Comparison of ENCODE assay signal across 23 cellular contexts in genomic region chr14:72917420-72917819, GRCh38. TPM values are rescaled to one million over a fixed set of nuclear protein-coding genes. Genes with fewer than 3 reads are reported as not detected.
DNase-seq lines count a peak whose midpoint lies in the region; ATAC-seq and TF ChIP-seq lines count a peak whose summit lies in the region.
"Had no signal": no experiment of that assay in that cellular context is flagged by ENCODE, and none has a peak within 500 bp of the region (broad histone marks: within the 10 kb centered on the region; RNA-seq: fewer than 3 reads in every experiment).

No MANE protein-coding gene starts in this region.

- no peaks in the 10 kb centered on the region for H3K27me3 ChIP-seq in ascending aorta
- peaks cover 0 to 15% (median 0%) of the 10 kb centered on the region in 3 experiments for H3K27me3 ChIP-seq in neuronal stem cell (ENCODE audit: control insufficient read depth in 3 of 3, insufficient read depth in 3 of 3, low read depth in 1 of 3, low read length in 3 of 3)
- H3K27me3 ChIP-seq: MG63 had no signal

- H3K79me1 ChIP-seq in neuronal stem cell (ENCODE audit: low read depth, low read length): no peaks in the 10 kb centered on the region

- H3K4me1 Mint-ChIP-seq in stimulated activated naive B cell treated with anti-CD40 and anti-IgM and Interleukin-4, amounts not matched to agents 10 μg/mL and 1 μg/mL and 100 μg/mL, for 72 hours: no peaks in the 10 kb centered on the region

- H4K8ac ChIP-seq in neuronal stem cell (ENCODE audit: low read depth, low read length): no peak overlapping the region

- H3K4me2 ChIP-seq in neuronal stem cell (ENCODE audit: insufficient read depth, low read length, poor library complexity, severe bottlenecking): no peak overlapping the region
- H3K4me2 ChIP-seq: PC-9 had no signal

- no peaks in the 10 kb centered on the region for H3K36me3 Mint-ChIP-seq in stimulated activated naive B cell treated with anti-CD40 and anti-IgM and Interleukin-4, amounts not matched to agents 10 μg/mL and 1 μg/mL and 100 μg/mL, for 72 hours

- no peak for DNase-seq in ascending aorta (ENCODE audit: low spot score in 2 of 2)
- DNase-seq in fibroblast of villous mesenchyme (ENCODE audit: low read depth): peak; percentile 30
- no peak for DNase-seq in neuronal stem cell (ENCODE audit: low spot score)
- no peak for DNase-seq in NCI-H446 (lab: John Stamatoyannopoulos, UW)
- no peak for DNase-seq in stimulated activated naive B cell treated with anti-CD40 and anti-IgM and Interleukin-4, amounts not matched to agents 10 μg/mL and 1 μg/mL and 100 μg/mL, for 72 hours
- no peak for DNase-seq in AML-193 (lab: John Stamatoyannopoulos, UW)
- DNase-seq: ACHN, H7, HFFc6, Kasumi-1, MG63, NCI-H1092 treated with DMSO at 0.1 percent for 48 hours, NCI-H146, NCI-H2081, NCI-H2171 treated with DMSO at 0.1 percent for 48 hours, NCI-H510A, PC-9, SIG-M5 had no signal

- peaks cover 26 to 36% of the 10 kb centered on the region in 2 donors for H3K27me3 Mint-ChIP-seq in stimulated activated naive B cell treated with anti-CD40 and anti-IgM and Interleukin-4, amounts not matched to agents 10 μg/mL and 1 μg/mL and 100 μg/mL, for 72 hours

- H3K9me3 ChIP-seq in ascending aorta (no peaks in the 10 kb centered on the region), neuronal stem cell (replicated peaks in 1 of 2; ENCODE audit: control insufficient read depth in 2 of 2, insufficient read depth in 1 of 2, low read depth in 1 of 2, low read length in 2 of 2) (no peaks in the 10 kb centered on the region)
- H3K9me3 ChIP-seq: MG63 had no signal

- no peak overlapping the region for H3K14ac ChIP-seq in neuronal stem cell (ENCODE audit: low read length)

- H2BK5ac ChIP-seq in neuronal stem cell (ENCODE audit: low read length): no peak overlapping the region

- H3K4me3 ChIP-seq in ascending aorta (no peak overlapping the region), fibroblast of villous mesenchyme (ENCODE audit: low read depth, low read length) (no peak overlapping the region), neuronal stem cell (ENCODE audit: low read length in 2 of 2) (no peak overlapping the region)
- H3K4me3 ChIP-seq: MG63, PC-9 had no signal

- H3K9ac ChIP-seq in neuronal stem cell (ENCODE audit: low read depth, low read length, poor library complexity): no peak overlapping the region

- no peak overlapping the region for H2AK5ac ChIP-seq in neuronal stem cell (ENCODE audit: low read depth, low read length)

- no peak overlapping the region for H3K4ac ChIP-seq in neuronal stem cell (ENCODE audit: low read length)

- no peak overlapping the region for H2BK15ac ChIP-seq in neuronal stem cell (ENCODE audit: low read length)

- H3K4me3 Mint-ChIP-seq in stimulated activated naive B cell treated with anti-CD40 and anti-IgM and Interleukin-4, amounts not matched to agents 10 μg/mL and 1 μg/mL and 100 μg/mL, for 72 hours: no peak overlapping the region
- H3K4me3 Mint-ChIP-seq: HFFc6 had no signal

- H2AFZ ChIP-seq in neuronal stem cell (ENCODE audit: low read length): peak overlapping the region; percentile 46
- H2AFZ ChIP-seq: PC-9 had no signal

- WGBS in neuronal stem cell (ENCODE audit: extremely low coverage in 2 of 2, insufficient read length in 2 of 2, insufficient replicate concordance in 1 of 2), 2 donors: no CpG with 5 or more reads among the region's 5 CpGs

- H3K36me3 ChIP-seq in ascending aorta: no peaks in the 10 kb centered on the region
- no peaks in the 10 kb centered on the region for H3K36me3 ChIP-seq in neuronal stem cell (replicated peaks in 1 of 2; ENCODE audit: control insufficient read depth in 2 of 2, insufficient read depth in 2 of 2, low read length in 2 of 2)
- H3K36me3 ChIP-seq: MG63 had no signal

- H2BK120ac ChIP-seq in neuronal stem cell (ENCODE audit: low read depth, low read length): no peak overlapping the region

- H3K4me1 ChIP-seq in ascending aorta: peaks cover 0 to 5% of the 10 kb centered on the region in 2 donors
- H3K4me1 ChIP-seq in neuronal stem cell (ENCODE audit: control insufficient read depth in 2 of 2, insufficient read depth in 1 of 2, low read depth in 1 of 2, low read length in 2 of 2): no peaks in the 10 kb centered on the region

- H3K27ac ChIP-seq in ascending aorta (peak overlapping the region; percentile 47 to 79), neuronal stem cell (replicated peaks; ENCODE audit: low read length) (no peak overlapping the region)
- H3K27ac ChIP-seq: C4-2B, HL-60, PC-9, RWPE1 had no signal

- H3K18ac ChIP-seq in neuronal stem cell (ENCODE audit: low read length): no peak overlapping the region

- no peak overlapping the region for H2BK12ac ChIP-seq in neuronal stem cell (ENCODE audit: low read length)

- H3K23ac ChIP-seq in neuronal stem cell (ENCODE audit: low read depth, low read length, poor library complexity): no peak overlapping the region

- TF ChIP-seq CTCF in ascending aorta (IDR thresholded peaks at IDR 0.05) (no peak), fibroblast of villous mesenchyme (IDR thresholded peaks at IDR 0.05; ENCODE audit: insufficient read depth, low read depth, low read length) (no peak)

- ATAC-seq in stimulated activated naive B cell treated with anti-CD40 and anti-IgM and Interleukin-4, amounts not matched to agents 10 μg/mL and 1 μg/mL and 100 μg/mL, for 72 hours (replicated peaks): no peak
- ATAC-seq in HG03175 (IDR thresholded peaks at IDR 0.05; ENCODE audit: unreplicated experiment): no peak
- ATAC-seq: SK-N-SH treated with all-trans-retinoic acid at 6 μM for 48 hours had no signal

- intact Hi-C loops in ascending aorta (cut with DNase I): no loop called here

- no peak overlapping the region for H4K91ac ChIP-seq in neuronal stem cell (ENCODE audit: low read depth, low read length, poor library complexity)

- no peaks in the 10 kb centered on the region for H3K9me3 Mint-ChIP-seq in stimulated activated naive B cell treated with anti-CD40 and anti-IgM and Interleukin-4, amounts not matched to agents 10 μg/mL and 1 μg/mL and 100 μg/mL, for 72 hours
- H3K9me3 Mint-ChIP-seq: HFFc6 had no signal

- no peak overlapping the region for H3K27ac Mint-ChIP-seq in stimulated activated naive B cell treated with anti-CD40 and anti-IgM and Interleukin-4, amounts not matched to agents 10 μg/mL and 1 μg/mL and 100 μg/mL, for 72 hours
- H3K27ac Mint-ChIP-seq: HFFc6 had no signal

RNA-seq across cellular contexts. Expression of gene DCAF4, which starts 8.8 kb away (rescaled TPM):
- total RNA-seq in ascending aorta (0.64 TPM), fibroblast of villous mesenchyme (12.5 and 14.8 TPM in 2 replicates)
- 9.9 TPM for polyA plus RNA-seq in neuronal stem cell (2013, experiment 1 of 2)
- polyA plus RNA-seq in neuronal stem cell (2013, experiment 2 of 2): 9.8 TPM

RNA-seq across cellular contexts. Expression of gene DPF3, which starts 23.5 kb away (rescaled TPM):
- total RNA-seq in ascending aorta (0.11 TPM), fibroblast of villous mesenchyme (6.8 and 10.4 TPM in 2 replicates)
- 0.07 TPM for polyA plus RNA-seq in neuronal stem cell (2013, experiment 1 of 2)
- 0.07 TPM for polyA plus RNA-seq in neuronal stem cell (2013, experiment 2 of 2)
- total RNA-seq: PC-9 had no signal
